8 cellular contexts compared by ENCODE assay signal in the genomic region with DNA sequence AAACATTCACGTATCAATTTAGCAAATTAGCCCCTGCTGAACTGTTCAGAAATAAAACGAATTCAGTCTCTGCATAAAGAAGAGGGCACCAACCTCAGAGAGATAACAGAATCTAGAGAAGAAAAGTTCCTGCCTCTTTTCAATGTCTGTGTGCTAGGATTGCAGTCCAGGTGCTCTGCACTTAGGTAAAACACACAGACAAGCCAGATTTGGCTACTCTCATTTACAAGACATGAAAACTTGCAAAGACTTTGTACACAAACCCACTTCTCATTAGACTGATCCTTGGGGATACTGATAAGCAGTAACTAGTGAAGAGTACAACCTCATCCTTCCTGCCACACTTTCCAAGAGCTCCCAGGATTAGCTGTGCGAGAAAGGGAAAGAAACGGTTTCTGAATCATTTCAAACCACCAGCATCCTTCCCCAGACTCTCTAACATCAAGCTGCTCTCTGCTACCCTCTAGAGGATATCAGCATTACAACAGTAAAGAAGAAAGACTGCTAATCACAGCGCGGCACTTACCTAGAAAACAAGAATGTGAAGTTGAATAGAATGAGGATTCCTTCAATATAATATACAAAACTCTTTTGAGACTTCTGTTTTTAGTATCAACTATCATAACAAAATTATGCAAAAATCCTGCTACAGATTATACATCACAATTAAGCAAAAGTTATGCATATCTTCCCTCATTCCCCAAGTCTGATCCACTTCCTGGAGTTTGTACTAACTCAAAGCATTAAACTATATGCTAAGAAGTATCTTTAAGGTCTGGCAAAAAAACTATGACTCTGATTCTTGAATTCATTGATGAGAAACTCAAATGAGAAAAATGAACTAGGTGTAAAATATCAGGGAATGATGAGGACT.
DNase-seq lines count a peak whose midpoint lies in the region; ATAC-seq and TF ChIP-seq lines count a peak whose summit lies in the region.

No MANE protein-coding gene starts in this region.

- H3K36me3 Mint-ChIP-seq in CD4-positive, CD25-positive, alpha-beta regulatory T cell: no peaks in the 10 kb centered on the region
- no peaks in the 10 kb centered on the region for H3K36me3 Mint-ChIP-seq in glutamatergic neuron (ENCODE audit: unreplicated experiment)

- peaks cover 11% of the 10 kb centered on the region for H3K27me3 Mint-ChIP-seq in CD4-positive, CD25-positive, alpha-beta regulatory T cell
- H3K27me3 Mint-ChIP-seq in glutamatergic neuron (ENCODE audit: unreplicated experiment): peaks cover 2% of the 10 kb centered on the region

- TF ChIP-seq CTCF in VCaP (conservative IDR thresholded peaks at IDR 0.05) (peak; percentile 94), glutamatergic neuron (IDR thresholded peaks at IDR 0.05; ENCODE audit: partially characterized antibody, unreplicated experiment) (peak; percentile 72), psoas muscle (IDR thresholded peaks at IDR 0.05) (peak; percentile 76)

- intact Hi-C loops in psoas muscle (cut with DNase I): loop anchor here (5.0 kb wide), 1 partner anchor 295 kb away; no protein-coding TSS in a partner anchor

- H3K9me3 Mint-ChIP-seq in CD4-positive, CD25-positive, alpha-beta regulatory T cell: peaks cover 0 to 3% (median 0%) of the 10 kb centered on the region in 7 donors
- H3K9me3 Mint-ChIP-seq in glutamatergic neuron (ENCODE audit: unreplicated experiment): no peaks in the 10 kb centered on the region

- H3K4me3 ChIP-seq in CD4-positive, CD25-positive, alpha-beta regulatory T cell (ENCODE audit: low read depth, low read length): no peak overlapping the region
- no peak overlapping the region for H3K4me3 ChIP-seq in psoas muscle
- H3K4me3 ChIP-seq in effector memory CD4-positive, alpha-beta T cell (ENCODE audit: insufficient read depth, low read depth, low read length, poor library complexity, severe bottlenecking): no peak overlapping the region

- DNase-seq in CD4-positive, CD25-positive, alpha-beta regulatory T cell: peak in 2 of 3 donors; percentile 17 to 46
- peak; percentile 15 for DNase-seq in NCI-H1105 (lab: John Stamatoyannopoulos, UW)
- DNase-seq in glutamatergic neuron: no peak
- DNase-seq in psoas muscle: no peak
- DNase-seq in effector memory CD4-positive, alpha-beta T cell: no peak

- H3K4me1 ChIP-seq in CD4-positive, CD25-positive, alpha-beta regulatory T cell (ENCODE audit: control insufficient read depth, insufficient read depth, low read length, poor library complexity, severe bottlenecking): no peaks in the 10 kb centered on the region
- H3K4me1 ChIP-seq in psoas muscle: peaks cover 10% of the 10 kb centered on the region
- H3K4me1 ChIP-seq in effector memory CD4-positive, alpha-beta T cell (ENCODE audit: control insufficient read depth, insufficient read depth, low read length, poor library complexity, severe bottlenecking): no peaks in the 10 kb centered on the region

- no peaks in the 10 kb centered on the region for H3K9me3 ChIP-seq in CD4-positive, CD25-positive, alpha-beta regulatory T cell (ENCODE audit: control insufficient read depth in 2 of 2, low read length in 2 of 2)
- H3K9me3 ChIP-seq in psoas muscle: no peaks in the 10 kb centered on the region
- no peaks in the 10 kb centered on the region for H3K9me3 ChIP-seq in effector memory CD4-positive, alpha-beta T cell (ENCODE audit: control insufficient read depth, low read length)

- H3K4me3 Mint-ChIP-seq in CD4-positive, CD25-positive, alpha-beta regulatory T cell: no peak overlapping the region
- H3K4me3 Mint-ChIP-seq in glutamatergic neuron (ENCODE audit: unreplicated experiment): no peak overlapping the region

- peak; percentile 58 to 61 for ATAC-seq in CD4-positive, CD25-positive, alpha-beta regulatory T cell (ENCODE audit: low read depth in 2 of 2)
- ATAC-seq in GM18519 (IDR thresholded peaks at IDR 0.05; ENCODE audit: low FRiP score, unreplicated experiment) (peak; percentile 99), HG02852 (IDR thresholded peaks at IDR 0.05; ENCODE audit: unreplicated experiment) (peak; percentile 98), psoas muscle (peak; percentile 61 to 86 (median 82))

- H3K27me3 ChIP-seq in CD4-positive, CD25-positive, alpha-beta regulatory T cell (ENCODE audit: control insufficient read depth, insufficient read depth, low read length): peaks cover 2% of the 10 kb centered on the region
- H3K27me3 ChIP-seq in psoas muscle (ENCODE audit: insufficient read depth in 3 of 3, low read length in 2 of 3): no peaks in the 10 kb centered on the region
- no peaks in the 10 kb centered on the region for H3K27me3 ChIP-seq in effector memory CD4-positive, alpha-beta T cell (replicated peaks; ENCODE audit: control insufficient read depth, insufficient read depth, low read length, poor library complexity, severe bottlenecking)

- H3K27ac Mint-ChIP-seq in CD4-positive, CD25-positive, alpha-beta regulatory T cell: no peak overlapping the region
- H3K27ac Mint-ChIP-seq in glutamatergic neuron (ENCODE audit: unreplicated experiment): no peak overlapping the region

- no peaks in the 10 kb centered on the region for H3K36me3 ChIP-seq in CD4-positive, CD25-positive, alpha-beta regulatory T cell (ENCODE audit: control insufficient read depth, insufficient read depth, low read length)
- H3K36me3 ChIP-seq in psoas muscle (ENCODE audit: insufficient read depth in 1 of 2, low read depth in 1 of 2): no peaks in the 10 kb centered on the region
- no peaks in the 10 kb centered on the region for H3K36me3 ChIP-seq in effector memory CD4-positive, alpha-beta T cell (ENCODE audit: control insufficient read depth, insufficient read depth, low read length)

- H3K27ac ChIP-seq in CD4-positive, CD25-positive, alpha-beta regulatory T cell (ENCODE audit: insufficient read depth, low read length, poor library complexity, severe bottlenecking): no peak overlapping the region
- no peak overlapping the region for H3K27ac ChIP-seq in VCaP
- no peak overlapping the region for H3K27ac ChIP-seq in psoas muscle
- H3K27ac ChIP-seq in effector memory CD4-positive, alpha-beta T cell (ENCODE audit: insufficient read depth, low read length, poor library complexity, severe bottlenecking): no peak overlapping the region

- 35 to 38% (median 36%) methylated on average over 6 of the region's 6 CpGs for WGBS in psoas muscle, 3 donors

- peaks cover 0 to 6% (median 3%) of the 10 kb centered on the region in 4 donors for H3K4me1 Mint-ChIP-seq in CD4-positive, CD25-positive, alpha-beta regulatory T cell
- H3K4me1 Mint-ChIP-seq in glutamatergic neuron (ENCODE audit: low read depth, unreplicated experiment): peaks cover 18% of the 10 kb centered on the region

Comparison
In these comparisons a context has a peak if more than half of its experiments do, and no peak if none do; other contexts are left out.
1. DNase-seq: peak in CD4-positive, CD25-positive, alpha-beta regulatory T cell (2 of 3) and NCI-H1105 (single experiment); none in glutamatergic neuron (single experiment), psoas muscle (0 of 2) and effector memory CD4-positive, alpha-beta T cell (0 of 3).
2. Peak in every context shown above with its lines, with median percentiles within 50 percentile points of each other: ATAC-seq and CTCF ChIP-seq.